Comparison of ENCODE assay signal across 1 cellular context in the genomic region with DNA sequence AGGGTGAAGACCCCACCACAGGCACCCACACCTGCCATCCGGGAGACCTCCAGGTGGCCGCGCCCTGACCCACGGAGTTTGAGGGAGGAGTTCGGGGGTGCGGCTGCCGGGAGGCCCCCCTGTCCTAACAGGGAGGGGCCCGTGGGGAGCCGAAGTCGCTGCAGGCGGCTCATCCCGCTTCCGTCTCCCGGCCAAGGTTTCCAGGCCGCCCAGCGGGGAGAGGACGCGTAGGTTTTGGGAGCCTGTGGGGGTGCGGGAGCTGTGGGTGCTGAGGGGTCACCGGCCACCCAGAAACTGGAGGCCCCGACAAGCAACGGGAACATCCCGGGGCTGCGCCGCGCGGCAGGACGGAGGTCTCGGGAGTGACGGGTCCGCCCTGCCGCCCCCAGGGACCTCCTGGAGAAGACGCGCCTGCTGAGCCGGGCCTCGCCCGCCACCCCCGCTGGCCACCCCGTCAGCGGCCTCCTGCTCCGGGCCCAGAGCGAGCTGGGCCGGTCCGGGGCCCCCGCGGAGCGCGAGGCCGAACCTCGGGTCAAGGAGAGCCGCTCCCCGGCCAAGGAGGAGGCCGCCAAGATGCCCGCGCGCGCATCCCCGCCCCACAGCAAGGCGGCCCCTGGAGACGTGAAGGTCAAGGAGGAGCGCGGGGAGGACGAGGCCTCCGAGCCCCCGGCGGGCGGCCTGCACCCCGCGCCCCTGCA.
TF ChIP-seq lines count a peak whose summit lies in the region.

No MANE protein-coding gene starts in this region.

TF ChIP-seq in HepG2, 621 proteins besides CTCF, POLR2A, EP300 and RAD21:
- no peak for TF ChIP-seq ZBTB7A (CRISPR knock-in tag; IDR thresholded peaks at IDR 0.05)
- TF ChIP-seq, protein P1, sequence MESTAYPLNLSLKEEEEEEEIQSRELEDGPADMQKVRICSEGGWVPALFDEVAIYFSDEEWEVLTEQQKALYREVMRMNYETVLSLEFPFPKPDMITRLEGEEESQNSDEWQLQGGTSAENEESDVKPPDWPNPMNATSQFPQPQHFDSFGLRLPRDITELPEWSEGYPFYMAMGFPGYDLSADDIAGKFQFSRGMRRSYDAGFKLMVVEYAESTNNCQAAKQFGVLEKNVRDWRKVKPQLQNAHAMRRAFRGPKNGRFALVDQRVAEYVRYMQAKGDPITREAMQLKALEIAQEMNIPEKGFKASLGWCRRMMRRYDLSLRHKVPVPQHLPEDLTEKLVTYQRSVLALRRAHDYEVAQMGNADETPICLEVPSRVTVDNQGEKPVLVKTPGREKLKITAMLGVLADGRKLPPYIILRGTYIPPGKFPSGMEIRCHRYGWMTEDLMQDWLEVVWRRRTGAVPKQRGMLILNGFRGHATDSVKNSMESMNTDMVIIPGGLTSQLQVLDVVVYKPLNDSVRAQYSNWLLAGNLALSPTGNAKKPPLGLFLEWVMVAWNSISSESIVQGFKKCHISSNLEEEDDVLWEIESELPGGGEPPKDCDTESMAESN (CRISPR knock-in tag; conservative IDR thresholded peaks at IDR 0.05) = no peak
- TF ChIP-seq, protein P2, sequence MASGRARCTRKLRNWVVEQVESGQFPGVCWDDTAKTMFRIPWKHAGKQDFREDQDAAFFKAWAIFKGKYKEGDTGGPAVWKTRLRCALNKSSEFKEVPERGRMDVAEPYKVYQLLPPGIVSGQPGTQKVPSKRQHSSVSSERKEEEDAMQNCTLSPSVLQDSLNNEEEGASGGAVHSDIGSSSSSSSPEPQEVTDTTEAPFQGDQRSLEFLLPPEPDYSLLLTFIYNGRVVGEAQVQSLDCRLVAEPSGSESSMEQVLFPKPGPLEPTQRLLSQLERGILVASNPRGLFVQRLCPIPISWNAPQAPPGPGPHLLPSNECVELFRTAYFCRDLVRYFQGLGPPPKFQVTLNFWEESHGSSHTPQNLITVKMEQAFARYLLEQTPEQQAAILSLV (CRISPR knock-in tag; IDR thresholded peaks at IDR 0.05; ENCODE audit: borderline replicate concordance) = no peak
- peak; percentile 71 for TF ChIP-seq AGO2 (optimal IDR thresholded peaks at IDR 0.05; ENCODE audit: low read depth, low read length)
TF ChIP-seq in HepG2: peak in this region for 1.
